Comparison of ENCODE assay signal across 8 cellular contexts in the genomic region with DNA sequence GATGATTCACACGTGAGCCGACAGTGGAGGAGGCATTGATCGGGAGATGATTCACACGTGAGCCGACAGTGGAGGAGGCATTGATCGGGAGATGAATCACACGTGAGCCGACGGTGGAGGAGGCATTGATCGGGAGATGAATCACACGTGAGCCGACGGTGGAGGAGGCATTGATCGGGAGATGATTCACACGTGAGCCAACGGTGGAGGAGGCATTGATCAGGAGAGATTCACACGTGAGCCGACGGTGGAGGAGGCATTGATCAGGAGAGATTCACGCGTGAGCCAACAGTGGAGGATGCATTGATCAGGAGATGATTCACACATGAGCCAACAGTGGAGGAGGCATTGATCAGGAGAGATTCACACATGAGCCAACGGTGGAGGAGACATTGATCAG. TPM values are rescaled to one million over a fixed set of nuclear protein-coding genes. Genes with fewer than 3 reads are reported as not detected.
A peak's percentile ranks its signal among the peaks of the same experiment; 100 is the strongest.
DNase-seq lines count a peak whose midpoint lies in the region; ATAC-seq, FAIRE-seq and TF ChIP-seq lines count a peak whose summit lies in the region.
"Not testable (repeated sequence)": the region's sequence is repeated elsewhere in the genome, so short reads cannot be mapped to it uniquely, and the experiment has no call there.

No MANE protein-coding gene starts in this region.

- H3K27me3 Mint-ChIP-seq in activated T-helper 17 cell treated with anti-CD3 and anti-CD28 coated beads, Interleukin-2, amount 50 U/mL, for 72 hours = peaks cover 28% of the 10 kb centered on the region
- peaks cover 15% of the 10 kb centered on the region for H3K27me3 Mint-ChIP-seq in glutamatergic neuron (ENCODE audit: unreplicated experiment)

- H2AK9ac ChIP-seq in IMR-90 (replicated peaks; ENCODE audit: low read depth, low read length, poor library complexity) = not testable (repeated sequence)

- not testable (repeated sequence) for H4K20me1 ChIP-seq in BLaER1 treated with 17β-estradiol and CSF1 and Interleukin-3, amounts not matched to agents 10 nM and 100 nM; IMR-90 (ENCODE audit: insufficient read depth, low read length); osteoblast (ENCODE audit: insufficient read depth, low read length)

- peaks cover 10% of the 10 kb centered on the region for H3K9me3 Mint-ChIP-seq in activated T-helper 17 cell treated with anti-CD3 and anti-CD28 coated beads, Interleukin-2, amount 50 U/mL, for 72 hours
- H3K9me3 Mint-ChIP-seq in glutamatergic neuron (ENCODE audit: unreplicated experiment) = peaks cover 14% of the 10 kb centered on the region

- FAIRE-seq in bronchial epithelial cell (lab: Jason Lieb, UNC) = not testable (repeated sequence)
- peak; percentile 100 for FAIRE-seq in urothelium cell line (lab: Jason Lieb, UNC)

- 89% methylated on average over 9 of the region's 22 CpGs; no CpG with 5 or more reads in 1 of the 2 experiments for WGBS in IMR-90 (ENCODE audit: extremely low coverage in 2 of 2, insufficient read length in 1 of 2), 2 experiments

- DNase-seq in IMR-90; glutamatergic neuron; osteoblast (ENCODE audit: insufficient read length, low spot score, missing footprints); urothelium cell line (ENCODE audit: low spot score): not testable (repeated sequence)
- DNase-seq in activated CD4-positive, alpha-beta T cell treated with anti-CD3 and anti-CD28 coated beads for 48 hours = peak; percentile 18
- peak; percentile 3 for DNase-seq in bronchial epithelial cell (ENCODE audit: low read depth)

- H3K79me2 ChIP-seq in osteoblast (ENCODE audit: insufficient read depth, low read length) = not testable (repeated sequence)

- H2BK20ac ChIP-seq in IMR-90 (ENCODE audit: low read depth, low read length) = peak overlapping the region; percentile 94

- not testable (repeated sequence) for TF ChIP-seq RAD21 in IMR-90 (IDR thresholded peaks at IDR 0.05; ENCODE audit: low read length)

- peak overlapping the region; percentile 44 for H4K91ac ChIP-seq in IMR-90 (ENCODE audit: insufficient read depth, low read depth, low read length)

- peaks cover 17 to 46% (median 30%) of the 10 kb centered on the region in 11 experiments; a peak in 20 of 22 replicates for H3K9me3 ChIP-seq in BLaER1 treated with 17β-estradiol and CSF1 and Interleukin-3, amounts not matched to agents 10 nM and 100 nM (replicated peaks in 1 of 11)
- not testable (repeated sequence) for H3K9me3 ChIP-seq in IMR-90 (ENCODE audit: control insufficient read depth, insufficient read depth, low read length); osteoblast (ENCODE audit: low read depth, low read length)

- peaks cover 13% of the 10 kb centered on the region for H3K4me1 Mint-ChIP-seq in activated T-helper 17 cell treated with anti-CD3 and anti-CD28 coated beads, Interleukin-2, amount 50 U/mL, for 72 hours
- not testable (repeated sequence) for H3K4me1 Mint-ChIP-seq in glutamatergic neuron (ENCODE audit: low read depth, unreplicated experiment)

- H3K4ac ChIP-seq in IMR-90 (ENCODE audit: low read depth, low read length) = peak overlapping the region; percentile 85

- peaks cover 0 to 34% of the 10 kb centered on the region in 2 experiments; a peak in 2 of 4 replicates for H3K79me1 ChIP-seq in IMR-90 (ENCODE audit: low read depth in 1 of 2, low read length in 2 of 2)

- H3K56ac ChIP-seq in IMR-90 (ENCODE audit: extremely low read depth, insufficient read depth, low read length) = not testable (repeated sequence)

- H2AFZ ChIP-seq in IMR-90 (replicated peaks; ENCODE audit: low read length, poor library complexity); osteoblast (ENCODE audit: low read length): not testable (repeated sequence)

- H3K9me1 ChIP-seq in IMR-90 (ENCODE audit: insufficient read depth, low read length) = peaks cover 19% of the 10 kb centered on the region

- POLR2A ChIA-PET in IMR-90 (lab: Charles Lee; ENCODE audit: unreplicated experiment) = not testable (repeated sequence)

- dilution Hi-C loops in IMR-90 (cut with HindIII; ENCODE audit: low sequenced_read_pairs, unreplicated experiment) = not testable (repeated sequence)

- H3K4me1 ChIP-seq in BLaER1 treated with 17β-estradiol and CSF1 and Interleukin-3, amounts not matched to agents 10 nM and 100 nM = peaks cover 20 to 52% (median 34%) of the 10 kb centered on the region in 10 experiments
- H3K4me1 ChIP-seq in IMR-90 (ENCODE audit: control insufficient read depth, insufficient read depth, low read length) (peaks cover 11% of the 10 kb centered on the region), osteoblast (ENCODE audit: insufficient read depth, low read length) (peaks cover 14% of the 10 kb centered on the region)

- intact Hi-C loops in IMR-90 (cut with micrococcal nuclease) = not testable (repeated sequence)

- peak overlapping the region; percentile 9; the same call in 1 of the 2 replicates for H3K18ac ChIP-seq in IMR-90 (ENCODE audit: low read depth, low read length)

- H3K4me3 Mint-ChIP-seq in activated T-helper 17 cell treated with anti-CD3 and anti-CD28 coated beads, Interleukin-2, amount 50 U/mL, for 72 hours = peak overlapping the region; percentile 32
- peak overlapping the region; percentile 82 for H3K4me3 Mint-ChIP-seq in glutamatergic neuron (ENCODE audit: unreplicated experiment)

- not testable (repeated sequence) for H3K36me3 ChIP-seq in BLaER1 treated with 17β-estradiol and CSF1 and Interleukin-3, amounts not matched to agents 10 nM and 100 nM; IMR-90 (ENCODE audit: control insufficient read depth, insufficient read depth, low read length); bronchial epithelial cell (ENCODE audit: control insufficient read depth, insufficient read depth, low read length); osteoblast (ENCODE audit: insufficient read depth, low read length)

- peak overlapping the region in 10 of 11 experiments; percentile 7 to 77 (median 65); a peak in 18 of 22 replicates for H3K4me2 ChIP-seq in BLaER1 treated with 17β-estradiol and CSF1 and Interleukin-3, amounts not matched to agents 10 nM and 100 nM
- H3K4me2 ChIP-seq in IMR-90 (ENCODE audit: low read depth, low read length) = not testable (repeated sequence)
- peak overlapping the region; percentile 64 for H3K4me2 ChIP-seq in osteoblast (ENCODE audit: insufficient read depth, low read length)

- ATAC-seq in IMR-90 (ENCODE audit: low read depth); activated T-helper 17 cell treated with anti-CD3 and anti-CD28 coated beads, Interleukin-2, amount 50 U/mL, for 72 hours (replicated peaks): not testable (repeated sequence)

- TF ChIP-seq POLR2A in IMR-90 (IDR thresholded peaks at IDR 0.05; ENCODE audit: low read depth, low read length) = not testable (repeated sequence)

- H2BK5ac ChIP-seq in IMR-90 (ENCODE audit: low read depth, low read length, poor library complexity, severe bottlenecking) = peak overlapping the region; percentile 13

- not testable (repeated sequence) for H3K36me3 Mint-ChIP-seq in activated T-helper 17 cell treated with anti-CD3 and anti-CD28 coated beads, Interleukin-2, amount 50 U/mL, for 72 hours (ENCODE audit: low read depth)
- peaks cover 23% of the 10 kb centered on the region for H3K36me3 Mint-ChIP-seq in glutamatergic neuron (ENCODE audit: unreplicated experiment)

- not testable (repeated sequence) for H3K4me3 ChIP-seq in BLaER1 treated with 17β-estradiol and CSF1 and Interleukin-3, amounts not matched to agents 10 nM and 100 nM; IMR-90 (ENCODE audit: insufficient read depth, low read depth, low read length); bronchial epithelial cell (ENCODE audit: low read depth, low read length); osteoblast (ENCODE audit: insufficient read depth, low read length)

- peak overlapping the region; percentile 89 for H3K14ac ChIP-seq in IMR-90 (replicated peaks; ENCODE audit: low read depth, low read length)

- H3K27ac Mint-ChIP-seq in activated T-helper 17 cell treated with anti-CD3 and anti-CD28 coated beads, Interleukin-2, amount 50 U/mL, for 72 hours = peak overlapping the region; percentile 68
- H3K27ac Mint-ChIP-seq in glutamatergic neuron (ENCODE audit: unreplicated experiment) = peak overlapping the region; percentile 2

- H3K27me3 ChIP-seq in BLaER1 treated with 17β-estradiol and CSF1 and Interleukin-3, amounts not matched to agents 10 nM and 100 nM = peaks cover 0 to 15% (median 0%) of the 10 kb centered on the region in 11 experiments; a peak in 6 of 22 replicates
- not testable (repeated sequence) for H3K27me3 ChIP-seq in IMR-90 (ENCODE audit: control insufficient read depth, insufficient read depth, low read length); bronchial epithelial cell (ENCODE audit: control insufficient read depth, insufficient read depth, low read length); osteoblast (ENCODE audit: insufficient read depth, low read length)

- not testable (repeated sequence) for H3K9ac ChIP-seq in BLaER1 treated with 17β-estradiol and CSF1 and Interleukin-3, amounts not matched to agents 10 nM and 100 nM; IMR-90 (ENCODE audit: low read depth, low read length)

- CTCF ChIA-PET in IMR-90 (lab: Yijun Ruan, JAX) = not testable (repeated sequence)

- H3K27ac ChIP-seq in BLaER1 treated with 17β-estradiol and CSF1 and Interleukin-3, amounts not matched to agents 10 nM and 100 nM; IMR-90 (ENCODE audit: insufficient read depth, low read length): not testable (repeated sequence)
- H3K27ac ChIP-seq in osteoblast (ENCODE audit: low read depth, low read length) = peak overlapping the region; percentile 58

- not testable (repeated sequence) for H4K5ac ChIP-seq in IMR-90 (ENCODE audit: low read depth, low read length)

- peak overlapping the region; percentile 87; the same call in 2 of the 3 replicates for H2BK15ac ChIP-seq in IMR-90 (ENCODE audit: low read depth, low read length)

- H3K23ac ChIP-seq in IMR-90 (ENCODE audit: low read depth, low read length) = not testable (repeated sequence)

- H4K8ac ChIP-seq in IMR-90 (ENCODE audit: low read depth in 2 of 2, low read length in 2 of 2) = peak overlapping the region in 1 of 2 experiments; percentile 18; a peak in 1 of 4 replicates

- not testable (repeated sequence) for BruUV-seq in IMR-90 (replicated peaks; lab: Mats Ljungman, UMichigan)

- in situ Hi-C loops in IMR-90 (cut with MboI; ENCODE audit: low sequenced_read_pairs) = not testable (repeated sequence)

- H2BK120ac ChIP-seq in IMR-90 (ENCODE audit: low read depth, low read length) = peak overlapping the region; percentile 76

- H2AK5ac ChIP-seq in IMR-90 (ENCODE audit: low read depth, low read length) = peak overlapping the region; percentile 72

- not testable (repeated sequence) for TF ChIP-seq CTCF in IMR-90 (conservative IDR thresholded peaks at IDR 0.05; ENCODE audit: low read depth, low read length); bronchial epithelial cell (IDR thresholded peaks at IDR 0.05; ENCODE audit: insufficient read depth, low read length, severe bottlenecking); glutamatergic neuron (IDR thresholded peaks at IDR 0.05; ENCODE audit: partially characterized antibody, unreplicated experiment); osteoblast (IDR thresholded peaks at IDR 0.05; ENCODE audit: extremely low read depth, low read depth, low read length)

RNA-seq across cellular contexts. Expression of a gene that starts 50.0 kb away (rescaled TPM):
- total RNA-seq in IMR-90 (2012; rRNA removed) (212 and 220 TPM in 2 replicates), bronchial epithelial cell (41.3 and 70.0 TPM in 2 replicates), glutamatergic neuron (ENCODE audit: unreplicated experiment) (47.6 TPM), osteoblast (417 and 480 TPM in 2 replicates)
- polyA plus RNA-seq in IMR-90 (2012; rRNA removed) = 795 and 823 TPM in 2 replicates
- polyA plus RNA-seq in IMR-90 (2012; cell fraction: cytosol; rRNA removed) = 1,010 and 1,498 TPM in 2 replicates
- 1,145 and 2,216 TPM in 2 replicates for polyA plus RNA-seq in IMR-90 (2012; cell fraction: nucleus; rRNA removed; ENCODE audit: low replicate concordance)
- under 1 TPM; 0.56 to 0.58 TPM for total RNA-seq in activated T-helper 17 cell treated with anti-CD3 and anti-CD28 coated beads, Interleukin-2, amount 50 U/mL, for 72 hours

Comparison
In these comparisons a context has a peak if more than half of its experiments do, and no peak if none do; other contexts are left out.
1. RNA of a gene that starts 50.0 kb away (total RNA-seq): 417 to 480 TPM in osteoblast, 212 to 220 TPM in IMR-90, 41.3 to 70.0 TPM in bronchial epithelial cell and 47.6 TPM in glutamatergic neuron (single experiment); 0.56 to 0.58 TPM in activated T-helper 17 cell treated with anti-CD3 and anti-CD28 coated beads, Interleukin-2, amount 50 U/mL, for 72 hours; every median in the first group is over 10 times any median in the second.